Comparison of ENCODE assay signal across 8 cellular contexts in genomic region chr17:59892849-59893616, GRCh38. TPM values are rescaled to one million over a fixed set of nuclear protein-coding genes. Genes with fewer than 3 reads are reported as not detected.
DNase-seq lines count a peak whose midpoint lies in the region; ATAC-seq, FAIRE-seq and TF ChIP-seq lines count a peak whose summit lies in the region.

RPS6KB1 (plus strand) TSS chr17:59893121; CDS start chr17:59893185, 64 bp downstream.
TUBD1 (minus strand) TSS chr17:59892943; CDS start chr17:59891002, 1,941 bp downstream.

- peak; percentile 99 for DNase-seq in AG10803 (ENCODE audit: low read depth)
- peak; percentile 98 for DNase-seq in NCI-H510A (lab: John Stamatoyannopoulos, UW)
- DNase-seq in activated CD4-positive, alpha-beta T cell treated with anti-CD3 and anti-CD28 coated beads for 1 hour: peak; percentile 97
- peak; percentile 96 for DNase-seq in chondrocyte (ENCODE audit: low spot score)
- DNase-seq in keratinocyte (ENCODE audit: low read depth, low spot score): peak; percentile 96
- peak; percentile 85 to 93 for DNase-seq in stimulated activated CD4-positive, alpha-beta T cell treated with anti-CD3 and anti-CD28 coated beads, Interleukin-15, amount 100 ng/mL, for 1 hour (ENCODE audit: low read depth in 1 of 2, low spot score in 1 of 2)

- H3K4me1 ChIP-seq in keratinocyte (ENCODE audit: control insufficient read depth, extremely low read depth, insufficient read depth, low read length): peaks cover 15% of the 10 kb centered on the region

- peak within 1 kb of the TSS; percentile 96 for H2AFZ ChIP-seq in keratinocyte (ENCODE audit: control insufficient read depth, low read length)

- peak within 1 kb of the TSS; percentile 96 for H3K27ac Mint-ChIP-seq in chondrocyte (ENCODE audit: unreplicated experiment)

- H3K4me3 ChIP-seq in AG10803 (ENCODE audit: low read length) (peak within 1 kb of the TSS; percentile 87), keratinocyte (ENCODE audit: control insufficient read depth in 2 of 3, extremely low read depth in 1 of 3, insufficient read depth in 2 of 3, low read depth in 1 of 3, low read length in 3 of 3) (peak within 1 kb of the TSS; percentile 93 to 97 (median 94))

- no peaks in the 10 kb centered on the region for H3K9me3 Mint-ChIP-seq in chondrocyte (ENCODE audit: low read depth)

- peak; percentile 84 for FAIRE-seq in keratinocyte (lab: Jason Lieb, UNC)

- H3K4me3 Mint-ChIP-seq in chondrocyte (ENCODE audit: unreplicated experiment): peak within 1 kb of the TSS; percentile 96

- H3K27me3 Mint-ChIP-seq in chondrocyte (ENCODE audit: low read depth): no peaks in the 10 kb centered on the region

- peaks cover 57% of the 10 kb centered on the region for H3K79me2 ChIP-seq in keratinocyte (ENCODE audit: control insufficient read depth, insufficient read depth, low read length)

- ATAC-seq in GM19043 (IDR thresholded peaks at IDR 0.05; ENCODE audit: low read depth, unreplicated experiment) (peak; percentile 94), HG03378 (IDR thresholded peaks at IDR 0.05; ENCODE audit: unreplicated experiment) (peak; percentile 77)

- peaks cover 4% of the 10 kb centered on the region for H4K20me1 ChIP-seq in keratinocyte (ENCODE audit: control insufficient read depth, extremely low read depth, insufficient read depth, low read length)

- H3K36me3 ChIP-seq in keratinocyte (ENCODE audit: control insufficient read depth in 2 of 2, extremely low read depth in 1 of 2, insufficient read depth in 2 of 2, low read length in 2 of 2): peaks cover 1 to 5% of the 10 kb centered on the region in 2 experiments

- peaks cover 2% of the 10 kb centered on the region for H3K36me3 Mint-ChIP-seq in chondrocyte (ENCODE audit: low read depth)

- H3K9ac ChIP-seq in keratinocyte (ENCODE audit: control insufficient read depth, extremely low read depth, insufficient read depth, low read length): peak within 1 kb of the TSS; percentile 95

- dilution Hi-C loops in keratinocyte (cut with MboI; ENCODE audit: extremely low pct_ligation_motif_present, low sequenced_read_pairs): no loop called here

- peak within 1 kb of the TSS; percentile 94 for H3K4me2 ChIP-seq in keratinocyte (ENCODE audit: control insufficient read depth, extremely low read depth, insufficient read depth, low read depth, low read length)

- H3K9me3 ChIP-seq in keratinocyte (ENCODE audit: control insufficient read depth, low read depth, low read length): no peaks in the 10 kb centered on the region

- H3K27me3 ChIP-seq in keratinocyte (ENCODE audit: control insufficient read depth, extremely low read depth, insufficient read depth, low read length): no peaks in the 10 kb centered on the region

- no peak for TF ChIP-seq CTCF in AG10803 (conservative IDR thresholded peaks at IDR 0.05; ENCODE audit: low read length)
- no peak for TF ChIP-seq CTCF in chondrocyte (IDR thresholded peaks at IDR 0.05)
- TF ChIP-seq CTCF in keratinocyte (optimal IDR thresholded peaks at IDR 0.05 in 1 of 3, IDR thresholded peaks at IDR 0.05 in 1 of 3, conservative IDR thresholded peaks at IDR 0.05 in 1 of 3; ENCODE audit: extremely low read depth in 1 of 3, insufficient read depth in 2 of 3, low read length in 3 of 3): no peak

- H3K4me1 Mint-ChIP-seq in chondrocyte (ENCODE audit: low read depth): peaks cover 39% of the 10 kb centered on the region

- peak within 1 kb of the TSS; percentile 88 for H3K27ac ChIP-seq in keratinocyte (ENCODE audit: control insufficient read depth, insufficient read depth, low read length)

- H3K9me1 ChIP-seq in keratinocyte (ENCODE audit: control insufficient read depth, extremely low read depth, insufficient read depth, low read length): no peaks in the 10 kb centered on the region

RNA-seq across cellular contexts. Expression of gene RPS6KB1, which starts in this region (rescaled TPM):
- 29.0 to 36.9 TPM (median 29.6 TPM) in 3 replicates for total RNA-seq in chondrocyte
- 13.4 to 19.7 TPM (median 14.2 TPM) in 3 replicates for polyA plus RNA-seq in keratinocyte
- polyA plus RNA-seq in keratinocyte (2011; ENCODE audit: low read depth): 24.1 TPM
- 9.6 and 14.9 TPM in 2 replicates for polyA plus RNA-seq in keratinocyte (2011; cell fraction: cytosol; rRNA removed)
- 15.8 and 19.6 TPM in 2 replicates for polyA plus RNA-seq in keratinocyte (2011; cell fraction: nucleus; rRNA removed)
- polyA plus RNA-seq in keratinocyte (2012; ENCODE audit: low replicate concordance): 12.1 and 17.1 TPM in 2 replicates
- polyA minus RNA-seq in keratinocyte: 5.8 to 21.7 TPM (median 6.7 TPM) in 3 replicates
- polyA minus RNA-seq in keratinocyte (2011; cell fraction: cytosol; rRNA and poly(A)+ RNA removed): 5.9 TPM
- polyA minus RNA-seq in keratinocyte (2011; cell fraction: nucleus; rRNA and poly(A)+ RNA removed): 13.9 and 22.0 TPM in 2 replicates

RNA-seq across cellular contexts. Expression of gene TUBD1, which starts in this region (rescaled TPM):
- total RNA-seq in chondrocyte: 6.0 to 10.5 TPM (median 6.0 TPM) in 3 replicates
- 5.5 to 7.6 TPM (median 5.9 TPM) in 3 replicates for polyA plus RNA-seq in keratinocyte
- 9.3 TPM for polyA plus RNA-seq in keratinocyte (2011; ENCODE audit: low read depth)
- polyA plus RNA-seq in keratinocyte (2011; cell fraction: cytosol; rRNA removed): 2.8 and 4.9 TPM in 2 replicates
- 6.8 and 7.0 TPM in 2 replicates for polyA plus RNA-seq in keratinocyte (2011; cell fraction: nucleus; rRNA removed)
- 4.0 and 6.2 TPM in 2 replicates for polyA plus RNA-seq in keratinocyte (2012; ENCODE audit: low replicate concordance)
- polyA minus RNA-seq in keratinocyte: 1.8 to 9.1 TPM (median 4.0 TPM) in 3 replicates
- 7.3 TPM for polyA minus RNA-seq in keratinocyte (2011; cell fraction: cytosol; rRNA and poly(A)+ RNA removed)
- 3.3 and 11.1 TPM in 2 replicates for polyA minus RNA-seq in keratinocyte (2011; cell fraction: nucleus; rRNA and poly(A)+ RNA removed)

Comparison
In these comparisons a context has a peak if more than half of its experiments do, and no peak if none do; other contexts are left out.
1. Peak in every context shown above with its lines: DNase-seq, ATAC-seq, H3K4me3 ChIP-seq and H3K27ac ChIP-seq.